Comparison of ENCODE assay signal across 1 cellular context in the genomic region with DNA sequence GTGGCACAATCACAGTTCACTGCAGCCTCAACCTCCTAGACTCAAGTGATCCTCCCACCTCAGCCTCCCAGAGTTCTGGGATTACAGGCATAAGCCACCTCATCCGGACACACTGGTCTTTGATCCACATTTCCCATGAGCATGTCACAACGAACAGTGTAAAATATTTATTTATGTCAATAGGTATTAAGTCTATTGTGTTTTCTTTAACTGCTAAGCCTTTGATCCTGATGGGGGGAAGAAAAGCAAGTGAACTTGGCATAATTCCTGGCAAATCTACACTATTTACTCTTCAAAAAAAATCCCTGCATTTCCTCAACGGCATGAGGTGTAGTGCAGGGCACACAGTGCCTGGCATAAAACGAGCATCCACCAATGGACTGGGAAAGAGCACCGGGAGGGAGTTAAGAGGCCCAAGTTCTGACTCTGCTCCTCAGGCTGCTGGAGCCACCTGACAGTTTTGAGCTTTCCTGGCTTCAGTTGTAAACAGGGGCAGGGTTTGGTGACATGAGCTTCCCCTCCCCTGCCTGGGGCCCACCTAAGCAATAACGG.
TF ChIP-seq lines count a peak whose summit lies in the region.

No MANE protein-coding gene starts in this region.

TF ChIP-seq in HepG2, 621 proteins besides CTCF, POLR2A, EP300 and RAD21:
- TF ChIP-seq, protein P1, sequence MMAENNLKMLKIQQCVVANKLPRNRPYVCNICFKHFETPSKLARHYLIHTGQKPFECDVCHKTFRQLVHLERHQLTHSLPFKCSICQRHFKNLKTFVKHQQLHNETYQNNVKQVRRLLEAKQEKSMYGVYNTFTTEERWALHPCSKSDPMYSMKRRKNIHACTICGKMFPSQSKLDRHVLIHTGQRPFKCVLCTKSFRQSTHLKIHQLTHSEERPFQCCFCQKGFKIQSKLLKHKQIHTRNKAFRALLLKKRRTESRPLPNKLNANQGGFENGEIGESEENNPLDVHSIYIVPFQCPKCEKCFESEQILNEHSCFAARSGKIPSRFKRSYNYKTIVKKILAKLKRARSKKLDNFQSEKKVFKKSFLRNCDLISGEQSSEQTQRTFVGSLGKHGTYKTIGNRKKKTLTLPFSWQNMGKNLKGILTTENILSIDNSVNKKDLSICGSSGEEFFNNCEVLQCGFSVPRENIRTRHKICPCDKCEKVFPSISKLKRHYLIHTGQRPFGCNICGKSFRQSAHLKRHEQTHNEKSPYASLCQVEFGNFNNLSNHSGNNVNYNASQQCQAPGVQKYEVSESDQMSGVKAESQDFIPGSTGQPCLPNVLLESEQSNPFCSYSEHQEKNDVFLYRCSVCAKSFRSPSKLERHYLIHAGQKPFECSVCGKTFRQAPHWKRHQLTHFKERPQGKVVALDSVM (CRISPR knock-in tag; IDR thresholded peaks at IDR 0.05), result peak; percentile 74
- TF ChIP-seq SIN3A (IDR thresholded peaks at IDR 0.05; ENCODE audit: borderline replicate concordance, low read depth, low read length), result no peak
